ENCODE assay signal across 8 cellular contexts in genomic region chr6:157068691-157069228, GRCh38.
DNase-seq lines count a peak whose midpoint lies in the region; ATAC-seq and TF ChIP-seq lines count a peak whose summit lies in the region.

No MANE protein-coding gene starts in this region.

- no peak for TF ChIP-seq POLR2A in esophagus squamous epithelium (IDR thresholded peaks at IDR 0.05)

- ATAC-seq in GM18909 (IDR thresholded peaks at IDR 0.05; ENCODE audit: poor library complexity, unreplicated experiment), result peak; percentile 96
- ATAC-seq in HG02678 (IDR thresholded peaks at IDR 0.05; ENCODE audit: unreplicated experiment), result peak; percentile 96

- WGBS in mesenchymal stem cell, result 65% methylated on average over 5 of the region's 7 CpGs
- WGBS in esophagus squamous epithelium, 2 donors, result 63 to 65% methylated on average over 7 of the region's 7 CpGs

- CTCF ChIA-PET in OCI-LY7 (lab: Charles Lee; ENCODE audit: unreplicated experiment), result no interaction called here

- no peak overlapping the region for H2AFZ ChIP-seq in OCI-LY7 (ENCODE audit: low read length)
- no peak overlapping the region for H2AFZ ChIP-seq in mesenchymal stem cell (ENCODE audit: low read depth, low read length)

- no peak overlapping the region for H2BK12ac ChIP-seq in mesenchymal stem cell (ENCODE audit: low read length in 2 of 2)

- H3K4me1 ChIP-seq in OCI-LY7 (ENCODE audit: insufficient read depth, low read length, poor library complexity, severe bottlenecking) (peaks cover 66% of the 10 kb centered on the region), mesenchymal stem cell (ENCODE audit: control insufficient read depth, insufficient read depth, low read depth, low read length) (peaks cover 8% of the 10 kb centered on the region), esophagus squamous epithelium (peaks cover 0 to 59% (median 8%) of the 10 kb centered on the region in 3 donors), tibial artery (peaks cover 0 to 44% (median 7%) of the 10 kb centered on the region in 4 donors)

- intact Hi-C loops in OCI-LY7 (cut with micrococcal nuclease; ENCODE audit: unreplicated experiment) (no loop called here), esophagus squamous epithelium (cut with DNase I) (no loop called here), tibial artery (cut with DNase I; ENCODE audit: low total_unique reads) (no loop called here)

- H4K91ac ChIP-seq in mesenchymal stem cell (ENCODE audit: low read length), result no peak overlapping the region

- no peaks in the 10 kb centered on the region for H3K27me3 ChIP-seq in mesenchymal stem cell (ENCODE audit: control insufficient read depth in 1 of 2, insufficient read depth in 1 of 2, low read length in 2 of 2)
- no peaks in the 10 kb centered on the region for H3K27me3 ChIP-seq in esophagus squamous epithelium
- H3K27me3 ChIP-seq in tibial artery, result no peaks in the 10 kb centered on the region

- no peak overlapping the region for H2BK120ac ChIP-seq in mesenchymal stem cell (ENCODE audit: low read depth, low read length)

- H3K9me3 ChIP-seq in OCI-LY7 (ENCODE audit: low read length) (no peaks in the 10 kb centered on the region), mesenchymal stem cell (ENCODE audit: control insufficient read depth, low read length) (no peaks in the 10 kb centered on the region), esophagus squamous epithelium (no peaks in the 10 kb centered on the region), tibial artery (no peaks in the 10 kb centered on the region)

- BruUV-seq in OCI-LY7 (replicated peaks; lab: Mats Ljungman, UMichigan), result no TSS peak

- H3K36me3 ChIP-seq in OCI-LY7 (ENCODE audit: insufficient read depth, low read length) (peaks cover 5% of the 10 kb centered on the region), mesenchymal stem cell (ENCODE audit: control insufficient read depth in 1 of 2, insufficient read depth in 2 of 2, low read depth in 1 of 2, low read length in 2 of 2) (peaks cover 0 to 8% of the 10 kb centered on the region in 2 experiments), esophagus squamous epithelium (no peaks in the 10 kb centered on the region), tibial artery (no peaks in the 10 kb centered on the region)

- H3K4ac ChIP-seq in mesenchymal stem cell (ENCODE audit: low read depth in 1 of 2, low read length in 2 of 2), result no peak overlapping the region

- H3K9me2 ChIP-seq in OCI-LY7 (ENCODE audit: insufficient read depth, low read length), result no peaks in the 10 kb centered on the region

- H3K14ac ChIP-seq in mesenchymal stem cell (ENCODE audit: low read length in 2 of 2), result no peak overlapping the region

- H4K8ac ChIP-seq in mesenchymal stem cell (ENCODE audit: low read length), result no peak overlapping the region

- no peak overlapping the region for H3K23ac ChIP-seq in mesenchymal stem cell (ENCODE audit: low read length in 2 of 2)

- peaks cover 21% of the 10 kb centered on the region; the same call in 1 of the 2 replicates for H3K79me2 ChIP-seq in OCI-LY7 (ENCODE audit: insufficient read depth, low read depth, low read length)

- TF ChIP-seq CTCF in OCI-LY7 (conservative IDR thresholded peaks at IDR 0.05; ENCODE audit: low read length) (no peak), esophagus squamous epithelium (IDR thresholded peaks at IDR 0.05) (no peak), tibial artery (IDR thresholded peaks at IDR 0.05) (no peak)

- peaks cover 19% of the 10 kb centered on the region for H3K79me1 ChIP-seq in mesenchymal stem cell (replicated peaks; ENCODE audit: low read length, poor library complexity, severe bottlenecking)

- H2AK5ac ChIP-seq in mesenchymal stem cell (ENCODE audit: low read length, severe bottlenecking), result no peak overlapping the region

- no peak overlapping the region for H3K9ac ChIP-seq in mesenchymal stem cell (ENCODE audit: low read length)

- H4K20me1 ChIP-seq in OCI-LY7 (ENCODE audit: insufficient read depth, low read length), result peaks cover 7% of the 10 kb centered on the region; the same call in 1 of the 2 replicates

- no peak overlapping the region for H2BK5ac ChIP-seq in mesenchymal stem cell (ENCODE audit: low read depth, low read length, poor library complexity, severe bottlenecking)

- no peak overlapping the region for H2BK15ac ChIP-seq in mesenchymal stem cell (ENCODE audit: low read depth, poor library complexity, severe bottlenecking)

- no peak overlapping the region for H3K27ac ChIP-seq in OCI-LY7 (ENCODE audit: low read depth, low read length, poor library complexity, severe bottlenecking)
- H3K27ac ChIP-seq in mesenchymal stem cell (ENCODE audit: low read length, poor library complexity, severe bottlenecking), result peak overlapping the region; percentile 41
- H3K27ac ChIP-seq in esophagus squamous epithelium, result no peak overlapping the region
- H3K27ac ChIP-seq in tibial artery, result no peak overlapping the region

- DNase-seq in OCI-LY7 (ENCODE audit: low spot score), result no peak
- peak; percentile 45 for DNase-seq in mesenchymal stem cell
- DNase-seq in SHP77 treated with DMSO at 0.1 percent for 48 hours (lab: John Stamatoyannopoulos, UW), result no peak
- no peak for DNase-seq in esophagus squamous epithelium (lab: John Stamatoyannopoulos, UW)
- DNase-seq in tibial artery, result no peak
- DNase-seq in activated CD8-positive, alpha-beta memory T cell treated with anti-CD3 and anti-CD28 coated beads, Interleukin-2, amount 50 U/mL, for 4 hours, result no peak

- H3K4me2 ChIP-seq in OCI-LY7 (ENCODE audit: low read length) (peak overlapping the region; percentile 34), mesenchymal stem cell (ENCODE audit: low read length, poor library complexity, severe bottlenecking) (no peak overlapping the region)

- H3K4me3 ChIP-seq in OCI-LY7 (ENCODE audit: low read depth, low read length, poor library complexity, severe bottlenecking) (no peak overlapping the region), mesenchymal stem cell (ENCODE audit: insufficient read depth in 1 of 2, low read depth in 1 of 2, low read length in 2 of 2) (no peak overlapping the region), esophagus squamous epithelium (no peak overlapping the region), tibial artery (no peak overlapping the region)

- POLR2A ChIA-PET in OCI-LY7 (lab: Charles Lee), result interaction anchor here (0.5 to 2.8 kb wide), 7 partner anchors 8 to 391 kb away, joined by 3 to 20 read pairs (median 3); no protein-coding TSS in a partner anchor

- H3K18ac ChIP-seq in mesenchymal stem cell (ENCODE audit: low read depth in 1 of 2, low read length in 2 of 2), result no peak overlapping the region
